In the genomic region with DNA sequence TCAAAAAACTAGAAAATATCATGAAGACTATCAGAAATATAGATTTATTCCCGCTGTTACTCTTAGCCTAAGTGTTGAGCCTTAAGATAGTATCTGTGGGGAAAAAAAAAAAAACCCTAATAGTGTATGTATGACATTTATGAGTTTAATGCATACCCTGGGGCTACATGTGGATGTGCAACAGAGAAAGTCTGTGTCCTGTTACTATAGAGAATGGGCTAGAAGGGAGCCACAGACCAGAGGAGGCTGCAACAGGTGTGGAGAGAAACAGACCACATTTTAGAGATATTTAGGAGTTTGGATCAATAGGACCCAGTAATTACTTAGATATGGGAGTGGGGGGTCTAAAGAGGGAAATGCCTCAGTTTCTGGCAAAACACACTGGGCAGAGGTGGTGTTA, we compare ENCODE assay signal across 1 cellular context.
TF ChIP-seq lines count a peak whose summit lies in the region.

No MANE protein-coding gene starts in this region.

TF ChIP-seq in SK-N-SH, 30 proteins besides CTCF, POLR2A, EP300 and RAD21 (continued from another document):
- TF ChIP-seq, protein P1, sequence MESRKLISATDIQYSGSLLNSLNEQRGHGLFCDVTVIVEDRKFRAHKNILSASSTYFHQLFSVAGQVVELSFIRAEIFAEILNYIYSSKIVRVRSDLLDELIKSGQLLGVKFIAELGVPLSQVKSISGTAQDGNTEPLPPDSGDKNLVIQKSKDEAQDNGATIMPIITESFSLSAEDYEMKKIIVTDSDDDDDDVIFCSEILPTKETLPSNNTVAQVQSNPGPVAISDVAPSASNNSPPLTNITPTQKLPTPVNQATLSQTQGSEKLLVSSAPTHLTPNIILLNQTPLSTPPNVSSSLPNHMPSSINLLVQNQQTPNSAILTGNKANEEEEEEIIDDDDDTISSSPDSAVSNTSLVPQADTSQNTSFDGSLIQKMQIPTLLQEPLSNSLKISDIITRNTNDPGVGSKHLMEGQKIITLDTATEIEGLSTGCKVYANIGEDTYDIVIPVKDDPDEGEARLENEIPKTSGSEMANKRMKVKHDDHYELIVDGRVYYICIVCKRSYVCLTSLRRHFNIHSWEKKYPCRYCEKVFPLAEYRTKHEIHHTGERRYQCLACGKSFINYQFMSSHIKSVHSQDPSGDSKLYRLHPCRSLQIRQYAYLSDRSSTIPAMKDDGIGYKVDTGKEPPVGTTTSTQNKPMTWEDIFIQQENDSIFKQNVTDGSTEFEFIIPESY (IDR thresholded peaks at IDR 0.05; ENCODE audit: borderline replicate concordance, low read depth) = no peak
